Comparison of ENCODE assay signal across 16 cellular contexts in the genomic region with DNA sequence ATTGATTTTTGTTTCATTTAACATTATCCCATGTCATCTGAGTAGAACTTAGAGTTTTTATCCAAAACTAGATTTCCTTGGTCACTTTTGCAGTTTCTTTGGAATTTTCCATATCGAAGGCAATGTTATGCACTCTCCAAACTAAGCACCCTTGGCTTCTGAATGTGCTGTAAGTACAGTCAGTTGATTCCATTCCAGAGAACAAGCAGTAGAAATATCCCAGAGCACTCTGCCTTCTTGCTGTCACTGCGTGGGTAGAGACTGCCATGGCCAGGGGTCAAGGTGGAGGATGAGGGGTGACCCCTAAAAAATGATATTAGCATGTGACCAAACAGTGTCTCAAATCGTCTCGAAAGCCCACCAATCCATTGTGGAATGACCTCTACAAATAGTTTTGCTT. TPM values are rescaled to one million over a fixed set of nuclear protein-coding genes. Genes with fewer than 3 reads are reported as not detected.
"Had no signal": no experiment of that assay in that cellular context is flagged by ENCODE, and none has a peak within 500 bp of the region (broad histone marks: within the 10 kb centered on the region; RNA-seq: fewer than 3 reads in every experiment).

No MANE protein-coding gene starts in this region.

- H3K36me3 ChIP-seq: ascending aorta, breast epithelium, ovary had no signal

- H3K36me3 Mint-ChIP-seq: activated naive CD4-positive, alpha-beta T cell treated with anti-CD3 and anti-CD28 coated beads, Interleukin-2, amount 10 ng/mL, durations not matched to agents 7 days and 5 days; mesothelial cell of epicardium; naive thymus-derived CD4-positive, alpha-beta T cell had no signal

- H3K4me1 Mint-ChIP-seq: activated naive CD4-positive, alpha-beta T cell treated with anti-CD3 and anti-CD28 coated beads, Interleukin-2, amount 10 ng/mL, durations not matched to agents 7 days and 5 days; mesothelial cell of epicardium had no signal

- H3K27ac Mint-ChIP-seq: activated naive CD4-positive, alpha-beta T cell treated with anti-CD3 and anti-CD28 coated beads, Interleukin-2, amount 10 ng/mL, durations not matched to agents 7 days and 5 days; activated T-helper 2 cell treated with anti-CD3 and anti-CD28 coated beads, Interferon-gamma antibody, Interleukin-2, Interleukin-4, amounts not matched to agents 10 μg/mL and 5 μg/mL and 100 μg/mL, durations not matched to agents 14 hours and 24 hours and 36 hours; mesothelial cell of epicardium; naive thymus-derived CD4-positive, alpha-beta T cell had no signal

- H3K27me3 ChIP-seq: ascending aorta, breast epithelium, ovary had no signal

- H3K4me1 ChIP-seq: ascending aorta, breast epithelium had no signal

- H3K4me3 Mint-ChIP-seq: activated naive CD4-positive, alpha-beta T cell treated with anti-CD3 and anti-CD28 coated beads, Interleukin-2, amount 10 ng/mL, durations not matched to agents 7 days and 5 days; mesothelial cell of epicardium; naive thymus-derived CD4-positive, alpha-beta T cell had no signal

- H3K4me3 ChIP-seq: ascending aorta, breast epithelium, ovary, SK-N-MC had no signal

- H3K9me3 ChIP-seq: ascending aorta, breast epithelium, ovary had no signal

- DNase-seq: activated naive CD4-positive, alpha-beta T cell treated with anti-CD3 and anti-CD28 coated beads, Interleukin-2, amount 10 ng/mL, durations not matched to agents 7 days and 5 days; naive thymus-derived CD4-positive, alpha-beta T cell; ovary; stimulated activated CD4-positive, alpha-beta T cell treated with anti-CD3 and anti-CD28 coated beads, Interleukin-15, amount 100 ng/mL, for 24 hours; stimulated activated CD4-positive, alpha-beta T cell treated with anti-CD3 and anti-CD28 coated beads, Interleukin-4, amount 100 ng/mL, for 1 hour; stimulated activated naive CD4-positive, alpha-beta T cell treated with Interleukin-2 at 50 U/mL for 16 hours; T-helper 1 cell; T1000 had no signal

- ATAC-seq: activated CD4-positive, CD25-positive, alpha-beta regulatory T cell treated with anti-CD3 and anti-CD28 coated beads, Interleukin-2, amount 50 U/mL, for 24 hours; naive thymus-derived CD4-positive, alpha-beta T cell had no signal

- H3K9me3 Mint-ChIP-seq: activated naive CD4-positive, alpha-beta T cell treated with anti-CD3 and anti-CD28 coated beads, Interleukin-2, amount 10 ng/mL, durations not matched to agents 7 days and 5 days; activated T-helper 2 cell treated with anti-CD3 and anti-CD28 coated beads, Interferon-gamma antibody, Interleukin-2, Interleukin-4, amounts not matched to agents 10 μg/mL and 5 μg/mL and 100 μg/mL, durations not matched to agents 14 hours and 24 hours and 36 hours; mesothelial cell of epicardium had no signal

- H3K27ac ChIP-seq: ascending aorta, breast epithelium, ovary, SK-N-MC had no signal

RNA-seq across cellular contexts. Expression of a gene that starts 36.2 kb away (rescaled TPM):
- total RNA-seq: chondrocyte, epithelial cell of proximal tubule had no signal
